Comparison of ENCODE assay signal across 24 cellular contexts in the genomic region with DNA sequence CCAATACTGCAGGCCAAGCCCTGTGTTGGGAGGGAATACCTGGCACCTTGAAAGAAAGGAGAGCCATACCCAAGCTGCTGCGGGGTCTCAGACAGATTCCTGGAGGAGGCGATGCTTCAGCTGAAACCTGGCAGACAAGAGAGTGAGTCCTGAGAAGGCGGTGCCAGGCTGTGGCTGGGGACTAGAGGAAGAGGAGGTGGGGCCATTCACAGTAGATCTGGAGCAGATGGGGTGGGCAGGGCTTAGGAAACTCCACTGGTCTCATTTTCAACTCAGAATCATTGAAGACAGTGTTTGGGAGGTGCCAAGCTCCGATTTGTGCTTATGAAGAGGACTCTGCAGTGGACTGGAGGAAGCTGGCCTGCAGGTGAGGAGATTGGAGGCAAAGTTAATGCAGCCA.
"Had no signal": no experiment of that assay in that cellular context is flagged by ENCODE, and none has a peak within 500 bp of the region (broad histone marks: within the 10 kb centered on the region; RNA-seq: fewer than 3 reads in every experiment).

No MANE protein-coding gene starts in this region.

- H3K27ac Mint-ChIP-seq: mesothelial cell of epicardium; naive B cell; natural killer cell; progenitor cell of endocrine pancreas; stimulated activated naive B cell treated with anti-CD40 and anti-IgM and Interleukin-4, amounts not matched to agents 10 μg/mL and 1 μg/mL and 100 μg/mL, for 72 hours had no signal

- H3K4me1 ChIP-seq: left ventricle myocardium inferior, right atrium auricular region, right lobe of liver, stomach, testis, thyroid gland, transverse colon, upper lobe of left lung, vagina had no signal

- H3K36me3 ChIP-seq: left ventricle myocardium inferior, ovary, right atrium auricular region, right lobe of liver, stomach, thyroid gland, transverse colon, upper lobe of left lung, vagina had no signal

- H3K27ac ChIP-seq: left ventricle myocardium inferior, ovary, right atrium auricular region, right lobe of liver, skin epidermis, stomach, testis, thyroid gland, transverse colon, upper lobe of left lung, vagina had no signal

- H3K4me1 Mint-ChIP-seq: naive B cell; natural killer cell; stimulated activated naive B cell treated with anti-CD40 and anti-IgM and Interleukin-4, amounts not matched to agents 10 μg/mL and 1 μg/mL and 100 μg/mL, for 72 hours had no signal

- ATAC-seq: natural killer cell; right lobe of liver; stimulated activated naive B cell treated with anti-CD40 and anti-IgM and Interleukin-4, amounts not matched to agents 10 μg/mL and 1 μg/mL and 100 μg/mL, for 72 hours; stimulated activated naive CD8-positive, alpha-beta T cell treated with anti-CD3 and anti-CD28 coated beads, Interleukin-15, Interleukin-2, amounts not matched to agents 100 U/mL and 50 U/mL, for 24 hours had no signal

- H3K27me3 Mint-ChIP-seq: stimulated activated naive B cell treated with anti-CD40 and anti-IgM and Interleukin-4, amounts not matched to agents 10 μg/mL and 1 μg/mL and 100 μg/mL, for 72 hours had no signal

- H3K4me3 Mint-ChIP-seq: mesothelial cell of epicardium; naive B cell; natural killer cell; stimulated activated naive B cell treated with anti-CD40 and anti-IgM and Interleukin-4, amounts not matched to agents 10 μg/mL and 1 μg/mL and 100 μg/mL, for 72 hours had no signal

- H3K9me3 Mint-ChIP-seq: natural killer cell had no signal

- H3K27me3 ChIP-seq: ovary, right atrium auricular region, right lobe of liver, testis, thyroid gland, transverse colon, upper lobe of left lung, vagina had no signal

- H3K4me3 ChIP-seq: left ventricle myocardium inferior, lung, ovary, right atrium auricular region, right lobe of liver, skin epidermis, stomach, testis, thyroid gland, transverse colon, upper lobe of left lung, vagina had no signal

- H3K36me3 Mint-ChIP-seq: mesothelial cell of epicardium; naive B cell; natural killer cell; stimulated activated naive B cell treated with anti-CD40 and anti-IgM and Interleukin-4, amounts not matched to agents 10 μg/mL and 1 μg/mL and 100 μg/mL, for 72 hours had no signal

- DNase-seq: islet precursor cell; left ventricle myocardium inferior; mesendoderm; naive B cell; natural killer cell; ovary; right lobe of liver; stimulated activated CD4-positive, alpha-beta T cell treated with anti-CD3 and anti-CD28 coated beads, Interleukin-12 subunit alpha, Interleukin-12 subunit beta, amount 100 ng/mL, for 4 hours; stimulated activated CD4-positive, alpha-beta T cell treated with anti-CD3 and anti-CD28 coated beads, Interleukin-15, amount 100 ng/mL, for 24 hours; stimulated activated CD4-positive, alpha-beta T cell treated with anti-CD3 and anti-CD28 coated beads, Interleukin-2, amount 100 ng/mL, for 24 hours; stimulated activated CD4-positive, alpha-beta T cell treated with anti-CD3 and anti-CD28 coated beads, Interleukin-4, amount 100 ng/mL, for 1 hour; stimulated activated naive B cell treated with anti-CD40 and anti-IgM and Interleukin-4, amounts not matched to agents 10 μg/mL and 1 μg/mL and 100 μg/mL, for 72 hours; stimulated activated naive CD8-positive, alpha-beta T cell treated with anti-CD3 and anti-CD28 coated beads, Interleukin-15, Interleukin-2, amounts not matched to agents 100 U/mL and 50 U/mL, for 24 hours; stomach; testis; thyroid gland; transverse colon; upper lobe of left lung had no signal

- H3K9me3 ChIP-seq: left ventricle myocardium inferior, ovary, right atrium auricular region, right lobe of liver, stomach, testis, thyroid gland, transverse colon, upper lobe of left lung, vagina had no signal
